In the genomic region with DNA sequence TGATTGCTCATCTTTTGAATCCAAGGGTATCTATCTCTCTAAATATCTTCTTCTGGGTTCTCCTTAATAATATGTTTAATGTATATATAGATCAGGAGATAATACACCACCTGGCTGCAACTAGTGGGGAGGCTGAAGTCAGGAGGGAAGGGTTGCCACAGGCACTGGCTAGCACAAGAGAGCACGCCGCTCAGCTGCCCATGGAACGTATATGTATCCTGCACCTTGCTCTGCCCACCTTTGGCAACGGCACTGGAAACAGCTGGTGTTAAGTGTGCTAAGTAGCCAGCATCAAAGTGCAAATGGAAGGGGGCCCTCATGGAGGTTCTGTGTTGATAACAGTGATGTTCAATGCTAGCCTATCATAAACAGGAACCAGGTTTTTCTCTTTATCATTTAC, we compare ENCODE assay signal across 18 cellular contexts. TPM values are rescaled to one million over a fixed set of nuclear protein-coding genes. Genes with fewer than 3 reads are reported as not detected.
DNase-seq lines count a peak whose midpoint lies in the region; ATAC-seq, FAIRE-seq and TF ChIP-seq lines count a peak whose summit lies in the region.
"Had no signal": no experiment of that assay in that cellular context is flagged by ENCODE, and none has a peak within 500 bp of the region (broad histone marks: within the 10 kb centered on the region; RNA-seq: fewer than 3 reads in every experiment).

No MANE protein-coding gene starts in this region.

- peaks cover 27% of the 10 kb centered on the region for H3K4me1 ChIP-seq in GM12878 (ENCODE audit: control insufficient read depth, insufficient read depth, low read length)

- H3K79me2 ChIP-seq in GM12878 (ENCODE audit: control insufficient read depth, insufficient read depth, low read length) = peaks cover 8% of the 10 kb centered on the region; the same call in 1 of the 2 replicates

- intact Hi-C loops in activated CD4-positive, alpha-beta T cell treated with anti-CD3 and anti-CD28 coated beads for 36 hours (cut with DNase I, micrococcal nuclease) = no loop called here
- intact Hi-C loops in GM12878 (cut with micrococcal nuclease; ENCODE audit: unreplicated experiment) = no loop called here

- no peak for DNase-seq in activated CD4-positive, alpha-beta T cell treated with anti-CD3 and anti-CD28 coated beads for 36 hours
- DNase-seq in activated CD4-positive, alpha-beta T cell treated with anti-CD3 and anti-CD28 coated beads for 48 hours = no peak
- DNase-seq in GM12892 (ENCODE audit: insufficient read length) = no peak
- no peak for DNase-seq in GM12878 (ENCODE audit: low read depth, low spot score)
- DNase-seq in nucleus accumbens (lab: John Stamatoyannopoulos, UW) = no peak
- DNase-seq: activated CD4-positive, CD25-positive, alpha-beta regulatory T cell treated with anti-CD3 and anti-CD28 coated beads, Interleukin-2, amount 50 U/mL, for 72 hours; COR-L47; foreskin keratinocyte; mucosa of descending colon; NCI-H1417 treated with DMSO at 0.1 percent for 48 hours; sigmoid colon; stimulated activated CD4-positive, alpha-beta T cell treated with anti-CD3 and anti-CD28 coated beads, Interleukin-2, amount 100 ng/mL, for 48 hours; testis had no signal

- no peak overlapping the region for H3K4me3 ChIP-seq in GM12878
- H3K4me3 ChIP-seq: mucosa of descending colon, sigmoid colon, testis had no signal

- in situ Hi-C loops in GM12878 (cut with MboI) = loop anchor here (10.0 kb wide), 1 partner anchor 175 kb away; no protein-coding TSS in a partner anchor

- H3K36me3 Mint-ChIP-seq in activated CD4-positive, alpha-beta T cell treated with anti-CD3 and anti-CD28 coated beads for 36 hours (ENCODE audit: low read depth) = peaks cover 36% of the 10 kb centered on the region

- peak overlapping the region; percentile 90 for H3K27ac Mint-ChIP-seq in activated CD4-positive, alpha-beta T cell treated with anti-CD3 and anti-CD28 coated beads for 36 hours

- no peak overlapping the region for H3K27ac ChIP-seq in GM12878 (ENCODE audit: control insufficient read depth, insufficient read depth)
- H3K27ac ChIP-seq: foreskin keratinocyte, sigmoid colon, testis had no signal

- H3K9ac ChIP-seq in GM12878 (ENCODE audit: control insufficient read depth, insufficient read depth, low read length) = no peak overlapping the region

- no peak for TF ChIP-seq EP300 in GM12878 (IDR thresholded peaks at IDR 0.05; ENCODE audit: borderline replicate concordance in 1 of 2, control insufficient read depth in 1 of 2, low read depth in 2 of 2, low read length in 2 of 2)

- BruUV-seq in GM12878 (replicated peaks; lab: Mats Ljungman, UMichigan) = no TSS peak

- no peaks in the 10 kb centered on the region for H3K27me3 ChIP-seq in GM12878 (replicated peaks in 1 of 2; ENCODE audit: control insufficient read depth in 2 of 2, insufficient read depth in 2 of 2, low read length in 1 of 2)
- H3K27me3 ChIP-seq: foreskin keratinocyte, sigmoid colon, testis had no signal

- peaks cover 82% of the 10 kb centered on the region for H3K4me1 Mint-ChIP-seq in activated CD4-positive, alpha-beta T cell treated with anti-CD3 and anti-CD28 coated beads for 36 hours

- peaks cover 2 to 3% of the 10 kb centered on the region in 2 experiments; a peak in 1 of 4 replicates for H3K36me3 ChIP-seq in GM12878 (ENCODE audit: control insufficient read depth in 2 of 2, insufficient read depth in 2 of 2, low read length in 1 of 2)
- H3K36me3 ChIP-seq: sigmoid colon had no signal

- SMC1A ChIA-PET in GM12878 (lab: Charles Lee; ENCODE audit: uncharacterized antibody, unreplicated experiment) = interaction anchor here (1.8 to 3.0 kb wide), 2 partner anchors 10 to 13 kb away, joined by 7 to 11 read pairs; no protein-coding TSS in a partner anchor

- H3K9me3 ChIP-seq in GM12878 (replicated peaks; ENCODE audit: control insufficient read depth, insufficient read depth, low read length) = no peaks in the 10 kb centered on the region
- H3K9me3 ChIP-seq: mucosa of descending colon, sigmoid colon, testis had no signal

- H4K20me1 ChIP-seq in GM12878 (ENCODE audit: control insufficient read depth, insufficient read depth) = no peaks in the 10 kb centered on the region

- 78% methylated on average over 4 of the region's 4 CpGs for WGBS in GM12878 (ENCODE audit: insufficient coverage, insufficient replicate concordance, low lambda C conversion rate, missing lambda C conversion rate)

- H3K4me3 Mint-ChIP-seq in activated CD4-positive, alpha-beta T cell treated with anti-CD3 and anti-CD28 coated beads for 36 hours = no peak overlapping the region

- RAD21 ChIA-PET in GM12878 (lab: Charles Lee; ENCODE audit: unreplicated experiment) = interaction anchor here (3.7 to 3.8 kb wide), 2 partner anchors 7 to 18 kb away, joined by 17 to 31 read pairs; no protein-coding TSS in a partner anchor

- no peaks in the 10 kb centered on the region for H3K27me3 Mint-ChIP-seq in activated CD4-positive, alpha-beta T cell treated with anti-CD3 and anti-CD28 coated beads for 36 hours

- ATAC-seq in activated CD4-positive, alpha-beta T cell treated with anti-CD3 and anti-CD28 coated beads for 36 hours = no peak
- ATAC-seq in SK-N-SH treated with all-trans-retinoic acid at 6 μM for 48 hours (peak; percentile 29), GM12878 (no peak), HG03469 (IDR thresholded peaks at IDR 0.05; ENCODE audit: unreplicated experiment) (no peak), HG03045 (IDR thresholded peaks at IDR 0.05; ENCODE audit: unreplicated experiment) (no peak)
- ATAC-seq: foreskin keratinocyte, mucosa of descending colon had no signal

- H2AFZ ChIP-seq in GM12878 (ENCODE audit: control insufficient read depth, low read depth, low read length) = no peak overlapping the region

- POLR2A ChIA-PET in activated CD4-positive, alpha-beta T cell treated with anti-CD3 and anti-CD28 coated beads for 36 hours (lab: Charles Lee) = no interaction called here
- POLR2A ChIA-PET in GM12878 (lab: Charles Lee) = no interaction called here

- no peak for TF ChIP-seq RAD21 in GM12878 (IDR thresholded peaks at IDR 0.05; ENCODE audit: insufficient read depth, low read depth, low read length)

- FAIRE-seq in GM12892 (lab: Jason Lieb, UNC) = peak; percentile 51
- no peak for FAIRE-seq in GM12878 (lab: Jason Lieb, UNC)
- FAIRE-seq: astrocyte, colon had no signal

- H3K9me3 Mint-ChIP-seq in activated CD4-positive, alpha-beta T cell treated with anti-CD3 and anti-CD28 coated beads for 36 hours (ENCODE audit: low read depth) = no peaks in the 10 kb centered on the region

- TF ChIP-seq CTCF in GM12878 (IDR thresholded peaks at IDR 0.05 in 2 of 3, conservative IDR thresholded peaks at IDR 0.05 in 1 of 3; ENCODE audit: control insufficient read depth in 2 of 3, extremely low read depth in 1 of 3, insufficient read depth in 1 of 3, low read depth in 3 of 3, low read length in 3 of 3) = no peak

- no peak overlapping the region for H3K4me2 ChIP-seq in GM12878 (ENCODE audit: control insufficient read depth, insufficient read depth)

- TF ChIP-seq POLR2A in GM12892 (IDR thresholded peaks at IDR 0.05; ENCODE audit: low read depth, low read length) = no peak
- no peak for TF ChIP-seq POLR2A in GM12878 (IDR thresholded peaks at IDR 0.05; ENCODE audit: low read depth, low read length)

- CTCF ChIA-PET in activated CD4-positive, alpha-beta T cell treated with anti-CD3 and anti-CD28 coated beads for 36 hours (lab: Charles Lee) = interaction anchor here (0.6 to 0.9 kb wide), 2 partner anchors 17 to 193 kb away, joined by 3 to 4 read pairs; a partner anchor contains a TSS
- CTCF ChIA-PET in GM12878 (lab: Yijun Ruan, JAX) = interaction anchor here (2.9 to 8.4 kb wide), 3 partner anchors 8 to 19 kb away, joined by 9 to 40 read pairs (median 16); no protein-coding TSS in a partner anchor

TF ChIP-seq in SK-N-SH treated with all-trans-retinoic acid at 6 μM for 48 hours, 23 proteins besides CTCF, POLR2A, EP300 and RAD21 (continues in another document):
- no peak for TF ChIP-seq GLIS3 (CRISPR knock-in tag; IDR thresholded peaks at IDR 0.05)

TF ChIP-seq in GM12878, 131 proteins besides CTCF, POLR2A, EP300 and RAD21 (continues in another document):
- TF ChIP-seq ZNF207 (IDR thresholded peaks at IDR 0.05; ENCODE audit: borderline replicate concordance) (no peak), NFIC (IDR thresholded peaks at IDR 0.05; ENCODE audit: low read depth, low read length) (0 out of 2 replicates have a peak, but pooled peaks have one; percentile 33), ZNF24 (IDR thresholded peaks at IDR 0.05) (no peak)
- TF ChIP-seq, protein P1, sequence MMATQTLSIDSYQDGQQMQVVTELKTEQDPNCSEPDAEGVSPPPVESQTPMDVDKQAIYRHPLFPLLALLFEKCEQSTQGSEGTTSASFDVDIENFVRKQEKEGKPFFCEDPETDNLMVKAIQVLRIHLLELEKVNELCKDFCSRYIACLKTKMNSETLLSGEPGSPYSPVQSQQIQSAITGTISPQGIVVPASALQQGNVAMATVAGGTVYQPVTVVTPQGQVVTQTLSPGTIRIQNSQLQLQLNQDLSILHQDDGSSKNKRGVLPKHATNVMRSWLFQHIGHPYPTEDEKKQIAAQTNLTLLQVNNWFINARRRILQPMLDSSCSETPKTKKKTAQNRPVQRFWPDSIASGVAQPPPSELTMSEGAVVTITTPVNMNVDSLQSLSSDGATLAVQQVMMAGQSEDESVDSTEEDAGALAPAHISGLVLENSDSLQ (IDR thresholded peaks at IDR 0.05) = no peak

RNA-seq across cellular contexts. Expression of a gene that starts 49.8 kb away (rescaled TPM):
- 10 to 100 TPM; 26.1 to 27.6 TPM for total RNA-seq in activated CD4-positive, alpha-beta T cell treated with anti-CD3 and anti-CD28 coated beads for 36 hours
- polyA plus RNA-seq in GM12892 (2012; ENCODE audit: missing spikeins) = 24.0 TPM
- total RNA-seq in GM12878 (2013; cell fraction: nucleolus; rRNA removed) = 91.6 and 101 TPM in 2 replicates
- 19.9 and 27.6 TPM in 2 replicates for total RNA-seq in GM12878 (2014; rRNA removed)
- total RNA-seq in GM12878 (2014; rRNA removed; fragmentation: Illumina TruSeq; extraction: Trizol) = 48.9 and 49.5 TPM in 2 replicates
- total RNA-seq in GM12878 (2021) = 20.8 and 23.7 TPM in 2 replicates
- 16.0 TPM for polyA plus RNA-seq in GM12878 (2011; ENCODE audit: low read depth)
- 47.1 and 68.8 TPM in 2 replicates for polyA plus RNA-seq in GM12878 (2011; rRNA removed)
- polyA plus RNA-seq in GM12878 (2011; cell fraction: cytosol; rRNA removed) = 13.2 and 14.5 TPM in 2 replicates
- 27.8 and 36.4 TPM in 2 replicates for polyA plus RNA-seq in GM12878 (2011; cell fraction: nucleus; rRNA removed)
- 22.2 and 26.2 TPM in 2 replicates for polyA plus RNA-seq in GM12878 (2012)
- 40.0 and 52.8 TPM in 2 replicates for polyA plus RNA-seq in GM12878 (2014; fragmentation: Illumina TruSeq; extraction: Trizol)
- polyA plus RNA-seq in GM12878 (2014; fragmentation: Nextera tagmentation; extraction: Ambion mirVana) = 10 to 100 TPM; 31.0 to 39.7 TPM
- 18.6 and 21.3 TPM in 2 replicates for polyA plus RNA-seq in GM12878 (2014; rRNA removed)
- polyA plus RNA-seq in GM12878 (2016; fragmentation: Nextera tagmentation; extraction: Ambion mirVana) = 10 to 100 TPM; 31.3 to 35.3 TPM
- polyA minus RNA-seq in GM12878 (2011; rRNA and poly(A)+ RNA removed) = 14.1 and 15.7 TPM in 2 replicates
- 5.5 and 11.7 TPM in 2 replicates for polyA minus RNA-seq in GM12878 (2011; cell fraction: cytosol; rRNA and poly(A)+ RNA removed)
- 19.2 and 37.0 TPM in 2 replicates for polyA minus RNA-seq in GM12878 (2011; cell fraction: nucleus; rRNA and poly(A)+ RNA removed)
